ENCODE assay signal across 10 cellular contexts in the genomic region with DNA sequence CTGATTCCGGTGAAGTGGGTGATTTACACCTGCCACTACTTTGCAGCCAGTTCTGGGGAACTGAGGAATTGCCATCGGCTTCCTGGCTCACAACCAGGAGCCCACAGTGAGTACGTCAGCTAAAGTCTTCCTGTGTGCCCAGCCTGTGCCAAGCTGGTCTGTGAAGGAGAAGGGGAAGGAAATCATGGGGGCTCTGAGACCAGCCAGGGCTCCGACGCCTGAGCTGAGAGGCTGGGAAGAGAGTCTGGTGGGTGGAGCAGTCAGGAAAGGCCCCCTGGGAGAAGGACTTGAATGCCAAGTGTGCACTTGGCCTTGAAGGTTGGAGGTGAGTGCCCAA. TPM values are rescaled to one million over a fixed set of nuclear protein-coding genes. Genes with fewer than 3 reads are reported as not detected.
A peak's percentile ranks its signal among the peaks of the same experiment; 100 is the strongest.
DNase-seq lines count a peak whose midpoint lies in the region; ATAC-seq and TF ChIP-seq lines count a peak whose summit lies in the region.
"Had no signal": no experiment of that assay in that cellular context is flagged by ENCODE, and none has a peak within 500 bp of the region (broad histone marks: within the 10 kb centered on the region; RNA-seq: fewer than 3 reads in every experiment).

No MANE protein-coding gene starts in this region.

- DNase-seq in BJ (ENCODE audit: low read depth) = no peak
- DNase-seq in Panc1 (ENCODE audit: low read depth, low spot score) = no peak
- peak in 3 of 5 donors; percentile 33 to 56 (median 42) for DNase-seq in heart left ventricle
- DNase-seq in posterior vena cava (ENCODE audit: low spot score) = peak; percentile 76
- no peak for DNase-seq in COR-L47 (lab: John Stamatoyannopoulos, UW)
- DNase-seq in NCI-H510A (lab: John Stamatoyannopoulos, UW) = no peak
- no peak for DNase-seq in NCI-H1092 treated with DMSO at 0.1 percent for 48 hours (lab: John Stamatoyannopoulos, UW)
- no peak for DNase-seq in middle frontal gyrus (ENCODE audit: extremely low spot score, low spot score)
- DNase-seq: activated naive CD4-positive, alpha-beta T cell had no signal

- H3K4me1 ChIP-seq in Panc1 (ENCODE audit: control insufficient read depth, insufficient read depth, low read length) (peaks cover 8% of the 10 kb centered on the region), heart left ventricle (peaks cover 0 to 40% (median 29%) of the 10 kb centered on the region in 12 donors)

- CTCF ChIA-PET in BJ (lab: Yijun Ruan, JAX) = interaction anchor here (8.4 kb wide), 1 partner anchor 17 kb away, joined by 55 read pairs; no protein-coding TSS in a partner anchor
- CTCF ChIA-PET in Panc1 (lab: Charles Lee) = no interaction called here

- BruUV-seq in Panc1 (replicated peaks; lab: Mats Ljungman, UMichigan) = no TSS peak

- TF ChIP-seq CTCF in BJ (IDR thresholded peaks at IDR 0.05; ENCODE audit: insufficient read depth, low read depth, low read length) = no peak
- TF ChIP-seq CTCF in Panc1 (IDR thresholded peaks at IDR 0.05) = no peak
- no peak for TF ChIP-seq CTCF in heart left ventricle (IDR thresholded peaks at IDR 0.05)

- H3K4me3 ChIP-seq in BJ (ENCODE audit: low read depth, low read length) (peak overlapping the region; percentile 68), Panc1 (ENCODE audit: low read depth in 2 of 2, low read length in 2 of 2) (peak overlapping the region; percentile 58 to 76), heart left ventricle (peak overlapping the region; percentile 34 to 100 (median 92))

- H3K36me3 ChIP-seq in BJ (ENCODE audit: control insufficient read depth, insufficient read depth, low read length) (no peaks in the 10 kb centered on the region), Panc1 (ENCODE audit: control insufficient read depth, insufficient read depth, low read length) (no peaks in the 10 kb centered on the region), heart left ventricle (peaks cover 0 to 15% (median 0%) of the 10 kb centered on the region in 9 donors)

- POLR2A ChIA-PET in BJ (lab: Charles Lee) = no interaction called here
- POLR2A ChIA-PET in Panc1 (lab: Charles Lee) = no interaction called here

- H3K9me3 ChIP-seq in Panc1 (ENCODE audit: control insufficient read depth, insufficient read depth, low read depth, low read length) (no peaks in the 10 kb centered on the region), heart left ventricle (no peaks in the 10 kb centered on the region)

- ATAC-seq in Panc1 (no peak), heart left ventricle (peak in 3 of 4 donors; percentile 36 to 54 (median 52))

- peak overlapping the region; percentile 67 for H3K27ac ChIP-seq in Panc1 (ENCODE audit: low read length)
- H3K27ac ChIP-seq in heart left ventricle = peak overlapping the region; percentile 38 to 99 (median 92)

- intact Hi-C loops in Panc1 (cut with micrococcal nuclease; ENCODE audit: unreplicated experiment) = no loop called here
- intact Hi-C loops in heart left ventricle (cut with DNase I) = no loop called here
- intact Hi-C loops in posterior vena cava (cut with DNase I) = no loop called here

- 5 to 17% (median 16%) methylated on average over 5 of the region's 5 CpGs for WGBS in heart left ventricle, 4 donors

- H3K27me3 ChIP-seq in BJ (ENCODE audit: control insufficient read depth, insufficient read depth, low read length) (no peaks in the 10 kb centered on the region), Panc1 (ENCODE audit: control insufficient read depth, insufficient read depth, low read length) (no peaks in the 10 kb centered on the region), heart left ventricle (no peaks in the 10 kb centered on the region)

- no peak for TF ChIP-seq POLR2A in heart left ventricle (IDR thresholded peaks at IDR 0.05)

- in situ Hi-C loops in Panc1 (cut with HindIII; ENCODE audit: low pct_unique_long_range_greater_than_20kb, low sequenced_read_pairs) = no loop called here

RNA-seq across cellular contexts. Expression of gene LURAP1, which starts 1.2 kb away (rescaled TPM):
- polyA plus RNA-seq in BJ (2011; rRNA removed) (2.5 and 3.2 TPM in 2 replicates), heart left ventricle (10 to 100 TPM in 1 of 2 donors, 1 to 10 TPM in 1; 5.9 to 10.5 TPM)
- polyA minus RNA-seq in BJ (2011; rRNA and poly(A)+ RNA removed) = 1.4 and 1.6 TPM in 2 replicates
- total RNA-seq in Panc1 (2021; ENCODE audit: unreplicated experiment) (3.5 TPM), heart left ventricle (10 to 100 TPM in 2 of 9 donors, 1 to 10 TPM in 7; 7.1 to 10.6 (median 8.9) TPM), posterior vena cava (1 to 10 TPM; 6.7 to 8.3 TPM)
- 1.9 TPM for polyA plus RNA-seq in Panc1 (2012; ENCODE audit: insufficient read length)
- polyA plus RNA-seq: IgD-negative memory B cell had no signal

RNA-seq across cellular contexts. Expression of gene POMGNT1, which starts 6.1 kb away (rescaled TPM):
- polyA plus RNA-seq in BJ (2011; rRNA removed) (60.7 and 80.0 TPM in 2 replicates), heart left ventricle (100 to 1,000 TPM in 1 of 2 donors, 10 to 100 TPM in 1; 85.2 to 117 TPM)
- 32.8 and 55.2 TPM in 2 replicates for polyA minus RNA-seq in BJ (2011; rRNA and poly(A)+ RNA removed)
- total RNA-seq in Panc1 (2021; ENCODE audit: unreplicated experiment) (178 TPM), heart left ventricle (100 to 1,000 TPM; 117 to 203 (median 144) TPM), posterior vena cava (10 to 100 TPM; 37.8 to 49.7 TPM)
- 145 TPM for polyA plus RNA-seq in Panc1 (2012; ENCODE audit: insufficient read length)

RNA-seq across cellular contexts. Expression of gene P3R3URF, which starts 28.1 kb away (rescaled TPM):
- not detected in 2 replicates for polyA plus RNA-seq in BJ (2011; rRNA removed)
- polyA minus RNA-seq in BJ (2011; rRNA and poly(A)+ RNA removed) = not detected in 2 replicates
- not detected for total RNA-seq in Panc1 (2021; ENCODE audit: unreplicated experiment)
- not detected for polyA plus RNA-seq in Panc1 (2012; ENCODE audit: insufficient read length)
- total RNA-seq in heart left ventricle = not detected
- not detected for polyA plus RNA-seq in heart left ventricle
- total RNA-seq in posterior vena cava = not detected
- polyA plus RNA-seq: IgD-negative memory B cell had no signal

RNA-seq across cellular contexts. Expression of gene TSPAN1, which starts 29.5 kb away (rescaled TPM):
- polyA plus RNA-seq in BJ (2011; rRNA removed) (0.64 and 1.1 TPM in 2 replicates), heart left ventricle (1 to 10 TPM in 1 of 2 donors, under 1 TPM in 1; 0.65 to 5.5 TPM)
- polyA minus RNA-seq in BJ (2011; rRNA and poly(A)+ RNA removed) = 0.38 and 1.1 TPM in 2 replicates
- total RNA-seq in Panc1 (2021; ENCODE audit: unreplicated experiment) (26.1 TPM), heart left ventricle (1 to 10 TPM in 5 of 9 donors, under 1 TPM in 4; 0.63 to 3.5 (median 1.1) TPM), posterior vena cava (1 to 10 TPM; 1.3 to 1.6 TPM)
- polyA plus RNA-seq in Panc1 (2012; ENCODE audit: insufficient read length) = 15.5 TPM
- polyA plus RNA-seq: IgD-negative memory B cell had no signal

RNA-seq across cellular contexts. Expression of gene RAD54L, which starts 43.2 kb away (rescaled TPM):
- polyA plus RNA-seq in BJ (2011; rRNA removed) (4.3 and 5.6 TPM in 2 replicates), heart left ventricle (under 1 TPM; 0.30 to 0.33 TPM)
- polyA minus RNA-seq in BJ (2011; rRNA and poly(A)+ RNA removed) = 5.2 and 7.3 TPM in 2 replicates
- total RNA-seq in Panc1 (2021; ENCODE audit: unreplicated experiment) (29.4 TPM), heart left ventricle (1 to 10 TPM in 4 of 9 donors, under 1 TPM in 4, not detected in 1; 0.44 to 4.0 (median 0.87) TPM), posterior vena cava (under 1 TPM; 0.60 to 0.67 TPM)
- 15.3 TPM for polyA plus RNA-seq in Panc1 (2012; ENCODE audit: insufficient read length)

Comparison
In these comparisons a context has a peak if more than half of its experiments do, and no peak if none do; other contexts are left out.
1. DNase-seq: peak in heart left ventricle (3 of 5) and posterior vena cava (single experiment); none in BJ (single experiment), Panc1 (single experiment), COR-L47 (single experiment), NCI-H510A (single experiment), NCI-H1092 treated with DMSO at 0.1 percent for 48 hours (single experiment) and middle frontal gyrus (single experiment).
2. Peak in every context shown above with its lines, with median percentiles within 50 percentile points of each other: H3K4me3 ChIP-seq.